30 cellular contexts compared by ENCODE assay signal in the genomic region with DNA sequence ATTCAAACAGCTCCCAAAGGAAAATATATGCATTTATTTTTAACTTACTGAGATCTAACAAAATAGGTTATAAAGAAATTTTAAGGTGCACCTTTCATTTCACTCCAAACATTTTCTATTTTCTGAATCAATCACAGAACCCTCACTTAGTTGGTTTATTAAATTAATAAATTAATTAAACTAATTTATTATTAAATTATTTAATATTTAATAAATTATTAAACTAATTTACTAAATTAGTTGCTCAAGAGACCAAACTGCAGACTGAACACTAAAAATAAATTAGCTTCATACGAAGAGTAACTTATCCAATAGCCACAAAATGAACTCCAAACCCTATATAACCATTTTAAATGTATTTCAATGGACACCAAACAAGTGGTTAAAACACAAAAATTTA.
"Had no signal": no experiment of that assay in that cellular context is flagged by ENCODE, and none has a peak within 500 bp of the region (broad histone marks: within the 10 kb centered on the region; RNA-seq: fewer than 3 reads in every experiment).

No MANE protein-coding gene starts in this region.

- H3K36me3 Mint-ChIP-seq: natural killer cell had no signal

- H3K27me3 ChIP-seq: neural progenitor cell, neutrophil, ovary, spleen, testis, thyroid gland, transverse colon, upper lobe of left lung, vagina had no signal

- H3K36me3 ChIP-seq: ovary, prostate gland, vagina had no signal

- DNase-seq: hippocampal formation; kidney; left ventricle myocardium inferior; mesendoderm; naive B cell; natural killer cell; nephron progenitor cell; occipital lobe; ovary; posterior cingulate gyrus; retina; right cardiac atrium; spleen; stimulated activated CD4-positive, alpha-beta T cell treated with anti-CD3 and anti-CD28 coated beads, Interleukin-4, amount 100 ng/mL, for 24 hours; stimulated activated naive CD4-positive, alpha-beta T cell; stimulated activated naive CD8-positive, alpha-beta T cell treated with anti-CD3 and anti-CD28 coated beads, Interleukin-15, amount 100 ng/mL, for 72 hours; substantia nigra; testis; thyroid gland; transverse colon; upper lobe of left lung had no signal

- H3K27ac Mint-ChIP-seq: mesothelial cell of epicardium; natural killer cell; neural progenitor cell; stimulated activated effector memory CD8-positive, alpha-beta T cell treated with anti-CD3 and anti-CD28 coated beads, Interleukin-12 subunit alpha, Interleukin-12 subunit beta, amount 100 ng/mL, for 72 hours; stimulated activated naive CD8-positive, alpha-beta T cell treated with anti-CD3 and anti-CD28 coated beads, Interleukin-15, amount 100 ng/mL, for 72 hours had no signal

- H3K9me3 Mint-ChIP-seq: naive B cell; natural killer cell; nephron progenitor cell; neural progenitor cell; stimulated activated effector memory CD8-positive, alpha-beta T cell treated with anti-CD3 and anti-CD28 coated beads, Interleukin-12 subunit alpha, Interleukin-12 subunit beta, amount 100 ng/mL, for 72 hours; stimulated activated naive CD8-positive, alpha-beta T cell treated with anti-CD3 and anti-CD28 coated beads, Interleukin-15, amount 100 ng/mL, for 72 hours had no signal

- H3K4me3 ChIP-seq: left ventricle myocardium inferior, lung, neural progenitor cell, ovary, prostate gland, skin epidermis, spleen, testis, thyroid gland, transverse colon, upper lobe of left lung, vagina had no signal

- H3K4me1 Mint-ChIP-seq: mesothelial cell of epicardium, natural killer cell, nephron progenitor cell, neural progenitor cell had no signal

- H3K4me1 ChIP-seq: neural progenitor cell, prostate gland, spleen, testis, transverse colon, upper lobe of left lung, vagina had no signal

- FAIRE-seq: kidney had no signal

- H3K9me3 ChIP-seq: left ventricle myocardium inferior, neutrophil, ovary, prostate gland, spleen, testis, thyroid gland, transverse colon, upper lobe of left lung, vagina had no signal

- H3K27ac ChIP-seq: left ventricle myocardium inferior, neural progenitor cell, neutrophil, ovary, prostate gland, skin epidermis, spleen, testis, thyroid gland, transverse colon, upper lobe of left lung, vagina had no signal

- H3K27me3 Mint-ChIP-seq: naive B cell; stimulated activated naive CD8-positive, alpha-beta T cell treated with anti-CD3 and anti-CD28 coated beads, Interleukin-15, amount 100 ng/mL, for 72 hours had no signal

- H3K4me3 Mint-ChIP-seq: mesothelial cell of epicardium; naive B cell; natural killer cell; nephron progenitor cell; neural progenitor cell; stimulated activated effector memory CD8-positive, alpha-beta T cell treated with anti-CD3 and anti-CD28 coated beads, Interleukin-12 subunit alpha, Interleukin-12 subunit beta, amount 100 ng/mL, for 72 hours; stimulated activated naive CD8-positive, alpha-beta T cell treated with anti-CD3 and anti-CD28 coated beads, Interleukin-15, amount 100 ng/mL, for 72 hours had no signal

- ATAC-seq: natural killer cell; right cardiac atrium; sciatic nerve; stimulated activated effector memory CD8-positive, alpha-beta T cell treated with anti-CD3 and anti-CD28 coated beads, Interleukin-12 subunit alpha, Interleukin-12 subunit beta, amount 100 ng/mL, for 72 hours; stimulated activated naive CD8-positive, alpha-beta T cell treated with anti-CD3 and anti-CD28 coated beads, Interleukin-15, amount 100 ng/mL, for 72 hours had no signal
